In the genomic region with DNA sequence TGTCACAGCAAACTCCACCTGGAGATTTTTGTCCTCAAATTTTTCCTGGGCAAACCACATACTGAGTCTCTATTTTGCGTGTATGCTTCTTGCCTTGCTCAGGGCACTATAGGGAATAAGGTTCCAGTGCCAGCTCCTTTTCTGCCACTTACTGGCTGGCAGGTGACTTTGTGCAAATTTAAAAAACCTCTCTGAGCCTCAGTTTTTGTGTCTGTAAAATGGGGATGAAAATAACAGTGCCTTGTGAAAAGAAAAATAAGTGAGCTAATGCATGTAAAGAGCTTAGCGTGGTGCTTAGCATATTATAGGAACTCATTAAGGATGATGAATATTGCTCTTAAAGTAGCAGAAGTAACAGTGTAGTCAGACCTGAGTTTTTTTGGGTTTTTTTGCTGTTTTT, we compare ENCODE assay signal across 1 cellular context.
TF ChIP-seq lines count a peak whose summit lies in the region.

No MANE protein-coding gene starts in this region.

TF ChIP-seq in H1, 55 proteins besides CTCF, POLR2A, EP300 and RAD21 (continued from another document):
- TF ChIP-seq, protein P1, sequence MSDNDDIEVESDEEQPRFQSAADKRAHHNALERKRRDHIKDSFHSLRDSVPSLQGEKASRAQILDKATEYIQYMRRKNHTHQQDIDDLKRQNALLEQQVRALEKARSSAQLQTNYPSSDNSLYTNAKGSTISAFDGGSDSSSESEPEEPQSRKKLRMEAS (IDR thresholded peaks at IDR 0.05) = no peak
- TF ChIP-seq KDM1A (IDR thresholded peaks at IDR 0.05; ENCODE audit: borderline replicate concordance, low read length) = peak; percentile 64; the same call in 1 of the 2 replicates
TF ChIP-seq in H1: peak in this region for 1.
